ENCODE assay signal across 1 cellular context in the genomic region with DNA sequence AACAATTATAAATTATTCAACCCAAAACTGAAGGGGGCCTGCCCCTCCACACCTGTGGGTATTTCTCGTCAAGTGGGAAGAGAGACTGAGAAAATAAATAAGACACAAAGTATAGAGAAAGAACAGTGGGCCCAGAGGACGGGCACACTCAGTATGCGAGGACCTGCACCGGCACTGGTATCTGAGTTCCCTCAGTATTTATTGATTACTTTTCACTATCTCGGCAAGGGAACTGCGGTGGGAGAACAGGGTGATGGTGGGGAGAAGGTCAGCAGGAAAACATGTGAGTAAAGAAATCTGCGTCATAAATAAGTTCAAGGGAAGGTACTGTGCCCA.
A peak's percentile ranks its signal among the peaks of the same experiment; 100 is the strongest.
TF ChIP-seq lines count a peak whose summit lies in the region.

No MANE protein-coding gene starts in this region.

TF ChIP-seq in HepG2, 621 proteins besides CTCF, POLR2A, EP300 and RAD21:
- TF ChIP-seq SOX13 (IDR thresholded peaks at IDR 0.05) (no peak), SOX13 (CRISPR knock-in tag; conservative IDR thresholded peaks at IDR 0.05 in 1 of 2, IDR thresholded peaks at IDR 0.05 in 1 of 2) (peak in 1 of 2 experiments; percentile 35; a peak in 1 of 4 replicates), TEAD3 (CRISPR knock-in tag; optimal IDR thresholded peaks at IDR 0.05; ENCODE audit: borderline replicate concordance) (peak; percentile 11), ONECUT2 (CRISPR knock-in tag; IDR thresholded peaks at IDR 0.05) (peak; percentile 80), ZNF772 (CRISPR knock-in tag; IDR thresholded peaks at IDR 0.05) (no peak), ZNF605 (CRISPR knock-in tag; IDR thresholded peaks at IDR 0.05) (0 out of 2 replicates have a peak, but pooled peaks have one; percentile 0)
- TF ChIP-seq, protein P1, sequence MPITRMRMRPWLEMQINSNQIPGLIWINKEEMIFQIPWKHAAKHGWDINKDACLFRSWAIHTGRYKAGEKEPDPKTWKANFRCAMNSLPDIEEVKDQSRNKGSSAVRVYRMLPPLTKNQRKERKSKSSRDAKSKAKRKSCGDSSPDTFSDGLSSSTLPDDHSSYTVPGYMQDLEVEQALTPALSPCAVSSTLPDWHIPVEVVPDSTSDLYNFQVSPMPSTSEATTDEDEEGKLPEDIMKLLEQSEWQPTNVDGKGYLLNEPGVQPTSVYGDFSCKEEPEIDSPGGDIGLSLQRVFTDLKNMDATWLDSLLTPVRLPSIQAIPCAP (CRISPR knock-in tag; IDR thresholded peaks at IDR 0.05; ENCODE audit: low read depth): no peak
- TF ChIP-seq, protein P2, sequence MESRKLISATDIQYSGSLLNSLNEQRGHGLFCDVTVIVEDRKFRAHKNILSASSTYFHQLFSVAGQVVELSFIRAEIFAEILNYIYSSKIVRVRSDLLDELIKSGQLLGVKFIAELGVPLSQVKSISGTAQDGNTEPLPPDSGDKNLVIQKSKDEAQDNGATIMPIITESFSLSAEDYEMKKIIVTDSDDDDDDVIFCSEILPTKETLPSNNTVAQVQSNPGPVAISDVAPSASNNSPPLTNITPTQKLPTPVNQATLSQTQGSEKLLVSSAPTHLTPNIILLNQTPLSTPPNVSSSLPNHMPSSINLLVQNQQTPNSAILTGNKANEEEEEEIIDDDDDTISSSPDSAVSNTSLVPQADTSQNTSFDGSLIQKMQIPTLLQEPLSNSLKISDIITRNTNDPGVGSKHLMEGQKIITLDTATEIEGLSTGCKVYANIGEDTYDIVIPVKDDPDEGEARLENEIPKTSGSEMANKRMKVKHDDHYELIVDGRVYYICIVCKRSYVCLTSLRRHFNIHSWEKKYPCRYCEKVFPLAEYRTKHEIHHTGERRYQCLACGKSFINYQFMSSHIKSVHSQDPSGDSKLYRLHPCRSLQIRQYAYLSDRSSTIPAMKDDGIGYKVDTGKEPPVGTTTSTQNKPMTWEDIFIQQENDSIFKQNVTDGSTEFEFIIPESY (CRISPR knock-in tag; IDR thresholded peaks at IDR 0.05): no peak
